In the genomic region with DNA sequence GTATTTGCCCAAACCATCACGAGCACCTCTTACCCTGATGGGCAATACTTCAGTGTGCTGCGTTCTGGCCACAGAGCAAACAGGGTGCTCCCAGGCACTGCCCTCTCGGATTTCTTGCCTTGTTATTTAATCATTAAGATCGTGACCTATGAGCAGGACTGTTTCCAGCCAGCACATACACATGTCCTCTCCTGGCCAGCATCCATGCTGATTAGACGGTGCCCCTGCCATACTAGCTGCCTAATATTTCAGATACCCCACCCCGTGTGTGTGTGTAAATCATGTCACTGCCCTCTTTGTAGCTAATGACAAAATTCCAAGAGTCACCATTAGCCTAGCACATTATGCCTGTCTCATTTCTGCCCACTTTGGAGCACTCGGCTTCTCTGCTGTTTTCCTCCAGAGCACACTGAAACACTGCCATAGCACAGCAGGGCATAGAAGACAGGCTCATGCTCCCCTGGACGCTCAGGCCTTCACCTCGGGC, we compare ENCODE assay signal across 1 cellular context.
TF ChIP-seq lines count a peak whose summit lies in the region.

No MANE protein-coding gene starts in this region.

TF ChIP-seq in WTC11, 78 proteins besides CTCF, POLR2A, EP300 and RAD21 (continued from another document):
- TF ChIP-seq, protein P1, sequence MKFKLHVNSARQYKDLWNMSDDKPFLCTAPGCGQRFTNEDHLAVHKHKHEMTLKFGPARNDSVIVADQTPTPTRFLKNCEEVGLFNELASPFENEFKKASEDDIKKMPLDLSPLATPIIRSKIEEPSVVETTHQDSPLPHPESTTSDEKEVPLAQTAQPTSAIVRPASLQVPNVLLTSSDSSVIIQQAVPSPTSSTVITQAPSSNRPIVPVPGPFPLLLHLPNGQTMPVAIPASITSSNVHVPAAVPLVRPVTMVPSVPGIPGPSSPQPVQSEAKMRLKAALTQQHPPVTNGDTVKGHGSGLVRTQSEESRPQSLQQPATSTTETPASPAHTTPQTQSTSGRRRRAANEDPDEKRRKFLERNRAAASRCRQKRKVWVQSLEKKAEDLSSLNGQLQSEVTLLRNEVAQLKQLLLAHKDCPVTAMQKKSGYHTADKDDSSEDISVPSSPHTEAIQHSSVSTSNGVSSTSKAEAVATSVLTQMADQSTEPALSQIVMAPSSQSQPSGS (CRISPR knock-in tag; IDR thresholded peaks at IDR 0.05; ENCODE audit: borderline replicate concordance, low read depth): no peak
- TF ChIP-seq, protein P2, sequence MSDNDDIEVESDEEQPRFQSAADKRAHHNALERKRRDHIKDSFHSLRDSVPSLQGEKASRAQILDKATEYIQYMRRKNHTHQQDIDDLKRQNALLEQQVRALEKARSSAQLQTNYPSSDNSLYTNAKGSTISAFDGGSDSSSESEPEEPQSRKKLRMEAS (CRISPR knock-in tag; IDR thresholded peaks at IDR 0.05): no peak
- TF ChIP-seq GTF2I (CRISPR knock-in tag; conservative IDR thresholded peaks at IDR 0.05) (no peak), E2F5 (CRISPR knock-in tag; IDR thresholded peaks at IDR 0.05) (no peak)
- TF ChIP-seq, protein P3, sequence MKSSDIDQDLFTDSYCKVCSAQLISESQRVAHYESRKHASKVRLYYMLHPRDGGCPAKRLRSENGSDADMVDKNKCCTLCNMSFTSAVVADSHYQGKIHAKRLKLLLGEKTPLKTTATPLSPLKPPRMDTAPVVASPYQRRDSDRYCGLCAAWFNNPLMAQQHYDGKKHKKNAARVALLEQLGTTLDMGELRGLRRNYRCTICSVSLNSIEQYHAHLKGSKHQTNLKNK (CRISPR knock-in tag; IDR thresholded peaks at IDR 0.05): no peak
TF ChIP-seq in WTC11: peak in this region for 0.
